22 cellular contexts compared by ENCODE assay signal in the genomic region with DNA sequence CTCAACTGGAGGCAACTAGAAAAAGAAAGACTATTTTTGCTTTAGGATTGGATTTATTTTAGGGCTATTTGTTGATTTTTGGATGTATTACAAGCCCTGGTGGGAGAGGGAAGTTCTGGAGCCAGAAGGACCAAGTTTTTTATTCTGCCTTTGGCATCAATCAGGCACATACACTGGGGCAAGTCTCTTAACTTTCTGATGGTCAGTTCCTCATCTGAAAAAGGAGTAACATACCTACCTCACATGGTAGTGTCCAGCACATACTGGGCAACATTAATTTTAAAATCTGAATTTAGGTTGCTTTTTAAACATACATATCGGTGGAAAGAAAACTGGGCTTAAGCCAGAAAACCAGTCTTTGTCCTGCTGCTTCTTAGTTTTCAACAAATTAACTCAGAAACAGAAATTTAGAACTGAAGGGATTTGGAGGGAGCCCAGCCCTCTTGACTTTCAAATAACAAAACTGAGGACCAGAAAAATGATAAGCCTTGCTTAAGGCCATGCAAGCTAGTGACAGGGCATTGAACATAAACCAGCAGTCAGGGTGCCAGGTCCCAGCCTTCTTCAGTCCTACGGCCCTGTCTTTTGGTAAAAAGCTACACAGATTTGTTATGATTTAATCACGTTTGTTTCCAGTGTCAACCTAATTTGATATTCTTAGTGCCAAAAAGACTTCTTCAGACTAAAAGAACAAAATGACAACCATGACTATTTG.
A peak's percentile ranks its signal among the peaks of the same experiment; 100 is the strongest.
DNase-seq lines count a peak whose midpoint lies in the region; ATAC-seq, FAIRE-seq and TF ChIP-seq lines count a peak whose summit lies in the region.
"Had no signal": no experiment of that assay in that cellular context is flagged by ENCODE, and none has a peak within 500 bp of the region (broad histone marks: within the 10 kb centered on the region; RNA-seq: fewer than 3 reads in every experiment).

No MANE protein-coding gene starts in this region.

- TF ChIP-seq EP300 in A549 (IDR thresholded peaks at IDR 0.05) = no peak

- TF ChIP-seq POLR2A in A549 (IDR thresholded peaks at IDR 0.05; ENCODE audit: low read length) = no peak

- ATAC-seq in A549 (no peak), lower lobe of right lung (no peak), GM21526 (IDR thresholded peaks at IDR 0.05; ENCODE audit: low FRiP score, unreplicated experiment) (no peak), GM18907 (IDR thresholded peaks at IDR 0.05; ENCODE audit: unreplicated experiment) (no peak), HG03378 (IDR thresholded peaks at IDR 0.05; ENCODE audit: unreplicated experiment) (no peak)
- ATAC-seq: activated CD8-positive, alpha-beta memory T cell treated with anti-CD3 and anti-CD28 coated beads, Interleukin-2, amount 10 ng/mL, durations not matched to agents 7 days and 5 days; K562; natural killer cell had no signal

- H3K4me1 ChIP-seq in A549 (peaks cover 11% of the 10 kb centered on the region; the same call in 2 of the 3 replicates), lower lobe of right lung (peaks cover 31% of the 10 kb centered on the region), smooth muscle cell (ENCODE audit: low read depth) (peaks cover 6% of the 10 kb centered on the region)

- no peak overlapping the region for H3K4me2 ChIP-seq in A549
- H3K4me2 ChIP-seq in smooth muscle cell = peak overlapping the region; percentile 36

- H3K27ac ChIP-seq in A549 (peak overlapping the region; percentile 1 to 7; a peak in 1 of 6 replicates), lower lobe of right lung (peak overlapping the region; percentile 33), smooth muscle cell (ENCODE audit: low read depth) (no peak overlapping the region)

- H3K4me3 ChIP-seq in A549 (no peak overlapping the region), lower lobe of right lung (no peak overlapping the region), smooth muscle cell (no peak overlapping the region)
- H3K4me3 ChIP-seq: K562 had no signal

- POLR2A ChIA-PET in A549 (lab: Yijun Ruan, JAX) = no interaction called here

- H3K27me3 ChIP-seq in lower lobe of right lung (ENCODE audit: low read depth) (no peaks in the 10 kb centered on the region), smooth muscle cell (ENCODE audit: low read depth) (no peaks in the 10 kb centered on the region)

- intact Hi-C loops in lower lobe of right lung (cut with DNase I) = no loop called here

- H3K36me3 ChIP-seq in lower lobe of right lung (no peaks in the 10 kb centered on the region), smooth muscle cell (ENCODE audit: low read depth) (no peaks in the 10 kb centered on the region)

- no peak for TF ChIP-seq CTCF in A549 (IDR thresholded peaks at IDR 0.05)
- no peak for TF ChIP-seq CTCF in lower lobe of right lung (IDR thresholded peaks at IDR 0.05)
- no peak for TF ChIP-seq CTCF in smooth muscle cell (IDR thresholded peaks at IDR 0.05; ENCODE audit: borderline replicate concordance, insufficient read depth, poor library complexity, severe bottlenecking)

- H3K9ac ChIP-seq in smooth muscle cell (ENCODE audit: low read depth) = no peak overlapping the region

- FAIRE-seq in A549 (lab: Jason Lieb, UNC) = no peak
- FAIRE-seq in TTC549 (lab: Jason Lieb, UNC) = peak; percentile 63
- FAIRE-seq: bronchial epithelial cell, K562 had no signal

- H3K79me2 ChIP-seq in smooth muscle cell (ENCODE audit: low read depth) = no peaks in the 10 kb centered on the region

- no peak for TF ChIP-seq RAD21 in A549 (conservative IDR thresholded peaks at IDR 0.05 in 1 of 2, IDR thresholded peaks at IDR 0.05 in 1 of 2)

- DNase-seq in A549 (ENCODE audit: low read depth in 1 of 2, low spot score in 1 of 2) (no peak), lower lobe of right lung (no peak), smooth muscle cell (lab: John Stamatoyannopoulos, UW; ENCODE audit: unreplicated experiment) (no peak), GM03348 (ENCODE audit: low spot score) (no peak)
- DNase-seq: activated CD4-positive, alpha-beta T cell treated with anti-CD3 and anti-CD28 coated beads for 48 hours; activated CD8-positive, alpha-beta memory T cell treated with anti-CD3 and anti-CD28 coated beads, Interleukin-2, amount 10 ng/mL, durations not matched to agents 7 days and 5 days; activated naive CD8-positive, alpha-beta T cell treated with anti-CD3 and anti-CD28 coated beads for 36 hours; CD4-positive, alpha-beta T cell; dermis blood vessel endothelial cell; islet precursor cell; natural killer cell; NCI-H1694; NCI-H69; posterior cingulate gyrus; SHP77 treated with DMSO at 0.1 percent for 48 hours; T-helper 1 cell had no signal

- no peaks in the 10 kb centered on the region for H4K20me1 ChIP-seq in smooth muscle cell (ENCODE audit: low read depth)

- WGBS in A549 (ENCODE audit: missing lambda C conversion rate) = 98% methylated on average over 3 of the region's 3 CpGs
- 61% methylated on average over 3 of the region's 3 CpGs for WGBS in smooth muscle cell (ENCODE audit: low lambda C conversion rate)

- H3K9me3 ChIP-seq in A549 = peaks cover 3% of the 10 kb centered on the region; the same call in 1 of the 3 replicates
- H3K9me3 ChIP-seq in lower lobe of right lung = no peaks in the 10 kb centered on the region
- H3K9me3 ChIP-seq in smooth muscle cell (replicated peaks; ENCODE audit: low read depth) = no peaks in the 10 kb centered on the region

- peaks cover 7% of the 10 kb centered on the region for H3F3A ChIP-seq in smooth muscle cell (ENCODE audit: low read depth)

- H2AFZ ChIP-seq in smooth muscle cell (ENCODE audit: low read depth) = peak overlapping the region; percentile 22

- CTCF ChIA-PET in A549 (lab: Yijun Ruan, JAX) = no interaction called here

TF ChIP-seq in A549, 52 proteins besides CTCF, POLR2A, EP300 and RAD21:
- no peak for TF ChIP-seq POLR2AphosphoS2 (conservative IDR thresholded peaks at IDR 0.05; ENCODE audit: low read length)
- no peak for TF ChIP-seq CBX8 (IDR thresholded peaks at IDR 0.05)
- no peak for TF ChIP-seq ESRRA (IDR thresholded peaks at IDR 0.05; ENCODE audit: borderline replicate concordance, low read length)
- TF ChIP-seq SMC3 (IDR thresholded peaks at IDR 0.05) = no peak
- no peak for TF ChIP-seq TFCP2L1 (CRISPR knock-in tag; IDR thresholded peaks at IDR 0.05)
- TF ChIP-seq RARB (CRISPR knock-in tag; IDR thresholded peaks at IDR 0.05) = no peak
- no peak for TF ChIP-seq FOSL2 (IDR thresholded peaks at IDR 0.05)
- TF ChIP-seq FOSL2 (CRISPR knock-in tag; IDR thresholded peaks at IDR 0.05) = no peak
- TF ChIP-seq, protein P1, sequence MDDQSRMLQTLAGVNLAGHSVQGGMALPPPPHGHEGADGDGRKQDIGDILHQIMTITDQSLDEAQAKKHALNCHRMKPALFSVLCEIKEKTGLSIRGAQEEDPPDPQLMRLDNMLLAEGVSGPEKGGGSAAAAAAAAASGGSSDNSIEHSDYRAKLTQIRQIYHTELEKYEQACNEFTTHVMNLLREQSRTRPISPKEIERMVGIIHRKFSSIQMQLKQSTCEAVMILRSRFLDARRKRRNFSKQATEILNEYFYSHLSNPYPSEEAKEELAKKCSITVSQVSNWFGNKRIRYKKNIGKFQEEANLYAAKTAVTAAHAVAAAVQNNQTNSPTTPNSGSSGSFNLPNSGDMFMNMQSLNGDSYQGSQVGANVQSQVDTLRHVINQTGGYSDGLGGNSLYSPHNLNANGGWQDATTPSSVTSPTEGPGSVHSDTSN (IDR thresholded peaks at IDR 0.05) = no peak
TF ChIP-seq in A549: peak in this region for 0.
